ENCODE assay signal across 19 cellular contexts in genomic region chr5:129496875-129497274, GRCh38. TPM values are rescaled to one million over a fixed set of nuclear protein-coding genes. Genes with fewer than 3 reads are reported as not detected.
DNase-seq lines count a peak whose midpoint lies in the region; ATAC-seq and TF ChIP-seq lines count a peak whose summit lies in the region.
"Had no signal": no experiment of that assay in that cellular context is flagged by ENCODE, and none has a peak within 500 bp of the region (broad histone marks: within the 10 kb centered on the region; RNA-seq: fewer than 3 reads in every experiment).

No MANE protein-coding gene starts in this region.

- no peak overlapping the region for H3K4ac ChIP-seq in mesenchymal stem cell (ENCODE audit: low read depth in 1 of 2, low read length in 2 of 2)

- H3K4me2 ChIP-seq in mesenchymal stem cell (ENCODE audit: low read length, poor library complexity, severe bottlenecking) = no peak overlapping the region
- H3K4me2 ChIP-seq: BLaER1 had no signal

- H3K79me1 ChIP-seq in mesenchymal stem cell (replicated peaks; ENCODE audit: low read length, poor library complexity, severe bottlenecking) = no peaks in the 10 kb centered on the region

- intact Hi-C loops in heart left ventricle (cut with DNase I) = no loop called here
- intact Hi-C loops in Right ventricle myocardium superior (cut with DNase I) = no loop called here

- no peak overlapping the region for H4K8ac ChIP-seq in mesenchymal stem cell (ENCODE audit: low read length)

- no peak overlapping the region for H2AK5ac ChIP-seq in mesenchymal stem cell (ENCODE audit: low read length, severe bottlenecking)

- H3K27me3 Mint-ChIP-seq in glutamatergic neuron (ENCODE audit: unreplicated experiment) (peaks cover 2% of the 10 kb centered on the region), mesothelial cell of epicardium (ENCODE audit: low read depth) (no peaks in the 10 kb centered on the region)
- H3K27me3 Mint-ChIP-seq: CD4-positive, alpha-beta memory T cell had no signal

- H3K27me3 ChIP-seq in heart left ventricle = no peaks in the 10 kb centered on the region
- H3K27me3 ChIP-seq in mesenchymal stem cell (ENCODE audit: control insufficient read depth in 1 of 2, insufficient read depth in 1 of 2, low read length in 2 of 2) = no peaks in the 10 kb centered on the region
- H3K27me3 ChIP-seq: BLaER1 had no signal

- no peak overlapping the region for H4K91ac ChIP-seq in mesenchymal stem cell (ENCODE audit: low read length)

- TF ChIP-seq CTCF in heart left ventricle (IDR thresholded peaks at IDR 0.05) (no peak), glutamatergic neuron (IDR thresholded peaks at IDR 0.05; ENCODE audit: partially characterized antibody, unreplicated experiment) (no peak), mesothelial cell of epicardium (IDR thresholded peaks at IDR 0.05; ENCODE audit: unreplicated experiment) (no peak)

- H3K9me3 ChIP-seq in heart left ventricle = no peaks in the 10 kb centered on the region
- no peaks in the 10 kb centered on the region for H3K9me3 ChIP-seq in mesenchymal stem cell (ENCODE audit: control insufficient read depth, low read length)
- H3K9me3 ChIP-seq: BLaER1 had no signal

- H2BK15ac ChIP-seq in mesenchymal stem cell (ENCODE audit: low read depth, poor library complexity, severe bottlenecking) = no peak overlapping the region

- H2BK5ac ChIP-seq in mesenchymal stem cell (ENCODE audit: low read depth, low read length, poor library complexity, severe bottlenecking) = no peak overlapping the region

- H3K23ac ChIP-seq in mesenchymal stem cell (ENCODE audit: low read length in 2 of 2) = no peak overlapping the region

- H3K9ac ChIP-seq in mesenchymal stem cell (ENCODE audit: low read length) = peak overlapping the region; percentile 6
- H3K9ac ChIP-seq: BLaER1, GM23248 had no signal

- H2BK120ac ChIP-seq in mesenchymal stem cell (ENCODE audit: low read depth, low read length) = no peak overlapping the region

- ATAC-seq in heart left ventricle (peak in 3 of 4 donors; percentile 34 to 59 (median 37)), Right ventricle myocardium superior (ENCODE audit: poor library complexity) (no peak)
- ATAC-seq: HCT116, HepG2 had no signal

- peaks cover 39% of the 10 kb centered on the region for H3K4me1 Mint-ChIP-seq in glutamatergic neuron (ENCODE audit: low read depth, unreplicated experiment)
- H3K4me1 Mint-ChIP-seq in mesothelial cell of epicardium = peaks cover 13% of the 10 kb centered on the region
- H3K4me1 Mint-ChIP-seq: CD14-positive monocyte; CD4-positive, alpha-beta memory T cell had no signal

- no peak for TF ChIP-seq POLR2A in heart left ventricle (IDR thresholded peaks at IDR 0.05)

- no peak overlapping the region for H3K4me3 ChIP-seq in heart left ventricle
- no peak overlapping the region for H3K4me3 ChIP-seq in mesenchymal stem cell (ENCODE audit: insufficient read depth in 1 of 2, low read depth in 1 of 2, low read length in 2 of 2)
- H3K4me3 ChIP-seq: BLaER1, GM23248 had no signal

- no peak overlapping the region for H3K4me3 Mint-ChIP-seq in glutamatergic neuron (ENCODE audit: unreplicated experiment)
- H3K4me3 Mint-ChIP-seq in mesothelial cell of epicardium = no peak overlapping the region
- H3K4me3 Mint-ChIP-seq: CD14-positive monocyte; CD4-positive, alpha-beta memory T cell had no signal

- 64 to 74% (median 66%) methylated on average over 3 of the region's 3 CpGs for WGBS in heart left ventricle, 4 donors
- WGBS in mesenchymal stem cell = 100% methylated on average over 1 of the region's 3 CpGs

- DNase-seq in heart left ventricle (no peak), Right ventricle myocardium superior (no peak), glutamatergic neuron (no peak), mesenchymal stem cell (no peak), mesothelial cell of epicardium (ENCODE audit: low spot score in 2 of 2, unreplicated experiment in 2 of 2) (no peak), substantia nigra (lab: John Stamatoyannopoulos, UW) (no peak), NCI-H510A treated with DMSO at 0.1 percent for 48 hours (lab: John Stamatoyannopoulos, UW) (no peak)
- DNase-seq: 8988T; CD4-positive, alpha-beta memory T cell; DMS153; DMS79; GDM1; GM23248 had no signal

- H3K14ac ChIP-seq in mesenchymal stem cell (ENCODE audit: low read length in 2 of 2) = no peak overlapping the region

- no peaks in the 10 kb centered on the region for H3K4me1 ChIP-seq in heart left ventricle
- no peaks in the 10 kb centered on the region for H3K4me1 ChIP-seq in mesenchymal stem cell (ENCODE audit: control insufficient read depth, insufficient read depth, low read depth, low read length)

- H3K27ac Mint-ChIP-seq in glutamatergic neuron (ENCODE audit: unreplicated experiment) = peak overlapping the region; percentile 84
- H3K27ac Mint-ChIP-seq in mesothelial cell of epicardium = no peak overlapping the region
- H3K27ac Mint-ChIP-seq: CD14-positive monocyte; CD4-positive, alpha-beta memory T cell had no signal

- H3K9me3 Mint-ChIP-seq in glutamatergic neuron (ENCODE audit: unreplicated experiment) = no peaks in the 10 kb centered on the region
- H3K9me3 Mint-ChIP-seq in mesothelial cell of epicardium = peaks cover 6% of the 10 kb centered on the region

- no peak overlapping the region for H2AFZ ChIP-seq in mesenchymal stem cell (ENCODE audit: low read depth, low read length)
- H2AFZ ChIP-seq: GM23248 had no signal

- H3K36me3 ChIP-seq in heart left ventricle = no peaks in the 10 kb centered on the region
- no peaks in the 10 kb centered on the region for H3K36me3 ChIP-seq in mesenchymal stem cell (ENCODE audit: control insufficient read depth in 1 of 2, insufficient read depth in 2 of 2, low read depth in 1 of 2, low read length in 2 of 2)
- H3K36me3 ChIP-seq: BLaER1 had no signal

- no peak overlapping the region for H3K18ac ChIP-seq in mesenchymal stem cell (ENCODE audit: low read depth in 1 of 2, low read length in 2 of 2)

- no peaks in the 10 kb centered on the region for H3K36me3 Mint-ChIP-seq in glutamatergic neuron (ENCODE audit: unreplicated experiment)
- peaks cover 2% of the 10 kb centered on the region for H3K36me3 Mint-ChIP-seq in mesothelial cell of epicardium
- H3K36me3 Mint-ChIP-seq: CD14-positive monocyte; CD4-positive, alpha-beta memory T cell had no signal

- H3K27ac ChIP-seq in heart left ventricle = peak overlapping the region in 3 of 12 donors; percentile 22 to 54 (median 36)
- no peak overlapping the region for H3K27ac ChIP-seq in mesenchymal stem cell (ENCODE audit: low read length, poor library complexity, severe bottlenecking)
- H3K27ac ChIP-seq in substantia nigra (ENCODE audit: low read depth, low read length, poor library complexity, severe bottlenecking) = no peak overlapping the region
- H3K27ac ChIP-seq: BLaER1, GM23248 had no signal

- H2BK12ac ChIP-seq in mesenchymal stem cell (ENCODE audit: low read length in 2 of 2) = no peak overlapping the region

RNA-seq across cellular contexts. Expression of gene ADAMTS19, which starts 36.8 kb away (rescaled TPM):
- total RNA-seq in heart left ventricle (1 to 10 TPM in 2 of 9 donors, under 1 TPM in 5, not detected in 2; 0.16 to 1.2 (median 0.56) TPM), Right ventricle myocardium superior (0.81 TPM), glutamatergic neuron (ENCODE audit: unreplicated experiment) (22.1 TPM), mesothelial cell of epicardium (12.8 to 14.8 TPM (median 13.2 TPM) in 3 replicates)
- under 1 TPM in 1 of 2 donors, not detected in 1; 0.22 TPM for polyA plus RNA-seq in heart left ventricle
- 16.9 TPM for polyA plus RNA-seq in mesenchymal stem cell (2013, experiment 1 of 2)
- polyA plus RNA-seq in mesenchymal stem cell (2013, experiment 2 of 2) = 16.6 TPM
- total RNA-seq: A673; CD4-positive, alpha-beta memory T cell; Daoy; GM23248; HepG2 had no signal
- polyA plus RNA-seq: CD14-positive monocyte; CD4-positive, alpha-beta memory T cell; GM23248; HepG2 had no signal
